In genomic region chr4:89299153-89299789, GRCh38 we compare ENCODE assay signal across 9 cellular contexts. TPM values are rescaled to one million over a fixed set of nuclear protein-coding genes. Genes with fewer than 3 reads are reported as not detected.
DNase-seq lines count a peak whose midpoint lies in the region; ATAC-seq, FAIRE-seq and TF ChIP-seq lines count a peak whose summit lies in the region.
"Had no signal": no experiment of that assay in that cellular context is flagged by ENCODE, and none has a peak within 500 bp of the region (broad histone marks: within the 10 kb centered on the region; RNA-seq: fewer than 3 reads in every experiment).

No MANE protein-coding gene starts in this region.

- H3K36me3 ChIP-seq in kidney (ENCODE audit: control insufficient read depth in 1 of 2, insufficient read depth in 2 of 2, low read length in 2 of 2) = no peaks in the 10 kb centered on the region
- H3K36me3 ChIP-seq in thymus (ENCODE audit: control insufficient read depth, insufficient read depth) = no peaks in the 10 kb centered on the region

- H3K9me3 ChIP-seq in kidney (ENCODE audit: control insufficient read depth in 1 of 2, low read length in 2 of 2) = no peaks in the 10 kb centered on the region
- no peaks in the 10 kb centered on the region for H3K9me3 ChIP-seq in thymus (ENCODE audit: control insufficient read depth)

- 13% methylated on average over 10 of the region's 10 CpGs for WGBS in thymus

- no peaks in the 10 kb centered on the region for H3K9me3 Mint-ChIP-seq in activated T-cell treated with anti-CD3 and anti-CD28 coated beads, Interleukin-2, amount 50 U/mL, for 72 hours
- no peaks in the 10 kb centered on the region for H3K9me3 Mint-ChIP-seq in T-helper 1 cell treated with Interleukin-12 subunit alpha and Interleukin-12 subunit beta and Interleukin-4 antibody, amounts not matched to agents 30 μg/mL and 1 μg/mL, for 36 hours

- DNase-seq in activated T-cell treated with anti-CD3 and anti-CD28 coated beads, Interleukin-2, amount 50 U/mL, for 72 hours = no peak
- DNase-seq in activated T-cell treated with anti-CD3 and anti-CD28 coated beads, Interleukin-2, amount 50 U/mL, for 1 hour = no peak
- no peak for DNase-seq in kidney
- DNase-seq in NCI-H748 (lab: John Stamatoyannopoulos, UW; ENCODE audit: unreplicated experiment) = no peak

- peak; percentile 17 to 22 for ATAC-seq in activated T-cell treated with anti-CD3 and anti-CD28 coated beads, Interleukin-2, amount 50 U/mL, for 72 hours (replicated peaks in 1 of 2)
- no peak for ATAC-seq in HG03159 (IDR thresholded peaks at IDR 0.05; ENCODE audit: unreplicated experiment)
- ATAC-seq in GM19328 (IDR thresholded peaks at IDR 0.05; ENCODE audit: unreplicated experiment) = no peak

- H3K27ac ChIP-seq in kidney (ENCODE audit: low read depth in 2 of 2, low read length in 2 of 2) (peak overlapping the region; percentile 90 to 91), thymus (ENCODE audit: low read depth) (peak overlapping the region; percentile 53)

- H3K27me3 ChIP-seq in thymus (ENCODE audit: control insufficient read depth, insufficient read depth) = no peaks in the 10 kb centered on the region

- no peaks in the 10 kb centered on the region for H3K27me3 Mint-ChIP-seq in activated T-cell treated with anti-CD3 and anti-CD28 coated beads, Interleukin-2, amount 50 U/mL, for 72 hours (ENCODE audit: low read depth)
- no peaks in the 10 kb centered on the region for H3K27me3 Mint-ChIP-seq in T-helper 1 cell treated with Interleukin-12 subunit alpha and Interleukin-12 subunit beta and Interleukin-4 antibody, amounts not matched to agents 30 μg/mL and 1 μg/mL, for 36 hours (ENCODE audit: low read depth)

- H3K36me3 Mint-ChIP-seq in activated T-cell treated with anti-CD3 and anti-CD28 coated beads, Interleukin-2, amount 50 U/mL, for 72 hours (ENCODE audit: insufficient read depth in 2 of 2) = no peaks in the 10 kb centered on the region
- H3K36me3 Mint-ChIP-seq in T-helper 1 cell treated with Interleukin-12 subunit alpha and Interleukin-12 subunit beta and Interleukin-4 antibody, amounts not matched to agents 30 μg/mL and 1 μg/mL, for 36 hours (ENCODE audit: low read depth) = peaks cover 34% of the 10 kb centered on the region

- peak; percentile 25 for FAIRE-seq in kidney (lab: Jason Lieb, UNC)
- FAIRE-seq: endothelial cell of umbilical vein had no signal

- H3K9ac ChIP-seq in kidney (ENCODE audit: low read length in 2 of 2) = peak overlapping the region; percentile 38 to 76

- peaks cover 15 to 34% of the 10 kb centered on the region in 2 donors for H3K4me1 ChIP-seq in kidney (ENCODE audit: control insufficient read depth in 1 of 2, insufficient read depth in 1 of 2, low read depth in 1 of 2, low read length in 2 of 2)
- peaks cover 15% of the 10 kb centered on the region for H3K4me1 ChIP-seq in thymus (ENCODE audit: control insufficient read depth, insufficient read depth, low read length)

- intact Hi-C loops in kidney (cut with DNase I) = no loop called here

- no peak for TF ChIP-seq CTCF in kidney (IDR thresholded peaks at IDR 0.05; ENCODE audit: borderline replicate concordance, extremely low read depth, insufficient read depth)

- H3K27ac Mint-ChIP-seq in activated T-cell treated with anti-CD3 and anti-CD28 coated beads, Interleukin-2, amount 50 U/mL, for 72 hours = peak overlapping the region; percentile 99
- peak overlapping the region; percentile 98 for H3K27ac Mint-ChIP-seq in T-helper 1 cell treated with Interleukin-12 subunit alpha and Interleukin-12 subunit beta and Interleukin-4 antibody, amounts not matched to agents 30 μg/mL and 1 μg/mL, for 36 hours

- peak overlapping the region; percentile 90 to 96 for H3K4me3 Mint-ChIP-seq in activated T-cell treated with anti-CD3 and anti-CD28 coated beads, Interleukin-2, amount 50 U/mL, for 72 hours
- H3K4me3 Mint-ChIP-seq in T-helper 1 cell treated with Interleukin-12 subunit alpha and Interleukin-12 subunit beta and Interleukin-4 antibody, amounts not matched to agents 30 μg/mL and 1 μg/mL, for 36 hours = peak overlapping the region; percentile 88

- peaks cover 88% of the 10 kb centered on the region for H3K4me1 Mint-ChIP-seq in activated T-cell treated with anti-CD3 and anti-CD28 coated beads, Interleukin-2, amount 50 U/mL, for 72 hours (ENCODE audit: low read depth)
- H3K4me1 Mint-ChIP-seq in T-helper 1 cell treated with Interleukin-12 subunit alpha and Interleukin-12 subunit beta and Interleukin-4 antibody, amounts not matched to agents 30 μg/mL and 1 μg/mL, for 36 hours (ENCODE audit: low read depth) = peaks cover 70% of the 10 kb centered on the region

- H3K4me3 ChIP-seq in kidney (ENCODE audit: low read length in 2 of 2) = peak overlapping the region; percentile 70 to 84
- peak overlapping the region; percentile 29 for H3K4me3 ChIP-seq in thymus (ENCODE audit: low read length)

RNA-seq across cellular contexts. Expression of gene GPRIN3, which starts 8.3 kb away (rescaled TPM):
- 10 to 100 TPM; 19.9 to 32.3 TPM for total RNA-seq in activated T-cell treated with anti-CD3 and anti-CD28 coated beads, Interleukin-2, amount 50 U/mL, for 72 hours
- 15.2 TPM for total RNA-seq in kidney
- polyA plus RNA-seq in kidney (ENCODE audit: insufficient read depth, low read depth, low replicate concordance) (2.2 TPM), thymus (2.6 TPM)

Comparison
In these comparisons a context has a peak if more than half of its experiments do, and no peak if none do; other contexts are left out.
1. ATAC-seq: peak in activated T-cell treated with anti-CD3 and anti-CD28 coated beads, Interleukin-2, amount 50 U/mL, for 72 hours (2 of 2); none in HG03159 (single experiment) and GM19328 (single experiment).